In the genomic region with DNA sequence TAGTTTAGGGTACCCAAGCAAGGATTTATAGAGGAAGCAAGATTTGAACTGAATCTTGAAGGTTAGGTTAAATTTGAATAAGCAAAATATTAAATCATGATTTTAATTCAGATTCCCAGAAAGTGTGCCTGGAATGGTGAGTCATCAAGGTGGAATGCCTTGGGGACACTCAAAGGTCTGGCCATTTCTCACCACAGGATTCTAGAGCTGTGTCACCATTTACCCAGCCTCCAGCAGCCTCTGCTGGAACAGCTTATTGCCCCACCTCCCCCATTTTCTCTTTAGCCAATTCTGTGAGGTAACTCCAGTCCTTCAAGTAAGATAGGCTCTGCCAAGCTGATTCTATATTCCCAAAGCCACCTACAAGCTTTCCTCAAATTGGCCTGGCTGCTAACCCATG, we compare ENCODE assay signal across 1 cellular context.
TF ChIP-seq lines count a peak whose summit lies in the region.

No MANE protein-coding gene starts in this region.

TF ChIP-seq in HCT116, 20 proteins besides CTCF, POLR2A, EP300 and RAD21 (continued from another document):
- TF ChIP-seq YY1 (IDR thresholded peaks at IDR 0.05; ENCODE audit: extremely low read depth, insufficient replicate concordance, low read depth, low read length) (no peak), EGR1 (IDR thresholded peaks at IDR 0.05; ENCODE audit: low read depth) (no peak), CEBPB (IDR thresholded peaks at IDR 0.05; ENCODE audit: low read depth) (peak; percentile 45; the same call in 1 of the 2 replicates)
- TF ChIP-seq, protein P1, sequence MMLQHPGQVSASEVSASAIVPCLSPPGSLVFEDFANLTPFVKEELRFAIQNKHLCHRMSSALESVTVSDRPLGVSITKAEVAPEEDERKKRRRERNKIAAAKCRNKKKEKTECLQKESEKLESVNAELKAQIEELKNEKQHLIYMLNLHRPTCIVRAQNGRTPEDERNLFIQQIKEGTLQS (IDR thresholded peaks at IDR 0.05), result peak; percentile 39; the same call in 1 of the 2 replicates
